Comparison of ENCODE assay signal across 8 cellular contexts in genomic region chr20:31661625-31662371, GRCh38. TPM values are rescaled to one million over a fixed set of nuclear protein-coding genes. Genes with fewer than 3 reads are reported as not detected.
DNase-seq lines count a peak whose midpoint lies in the region; ATAC-seq, FAIRE-seq and TF ChIP-seq lines count a peak whose summit lies in the region.

No MANE protein-coding gene starts in this region.

- H3K36me3 ChIP-seq in pancreas (no peaks in the 10 kb centered on the region), thyroid gland (peaks cover 8 to 19% of the 10 kb centered on the region in 2 donors)

- peak in 1 of 2 donors; percentile 66 for TF ChIP-seq POLR2A in thyroid gland (IDR thresholded peaks at IDR 0.05)

- H3K27ac Mint-ChIP-seq in activated naive CD4-positive, alpha-beta T cell treated with anti-CD3 and anti-CD28 coated beads, Interleukin-2, amount 50 U/mL, for 72 hours: peak overlapping the region; percentile 70 to 81

- H3K27me3 ChIP-seq in pancreas (no peaks in the 10 kb centered on the region), thyroid gland (no peaks in the 10 kb centered on the region)

- peak; percentile 76 for TF ChIP-seq CTCF in LNCaP clone FGC (IDR thresholded peaks at IDR 0.05; ENCODE audit: control insufficient read depth, extremely low read depth, insufficient read depth)
- peak; percentile 76 to 85 (median 82) for TF ChIP-seq CTCF in pancreas (IDR thresholded peaks at IDR 0.05)
- TF ChIP-seq CTCF in thyroid gland (IDR thresholded peaks at IDR 0.05): peak; percentile 44 to 85 (median 66)

- H3K9me3 ChIP-seq in pancreas (no peaks in the 10 kb centered on the region), thyroid gland (no peaks in the 10 kb centered on the region)

- intact Hi-C loops in Right ventricle myocardium superior (cut with DNase I): loop anchor here (2.0 kb wide), 1 partner anchor 61 kb away; the partner anchor contains the start of gene BCL2L1
- intact Hi-C loops in pancreas (cut with DNase I): loop anchor here in 1 of 3 donors (2.0 kb wide), 1 partner anchor 63 kb away; no protein-coding TSS in a partner anchor
- intact Hi-C loops in thyroid gland (cut with DNase I): loop anchor here (2.0 kb wide), 1 partner anchor 63 kb away; no protein-coding TSS in a partner anchor

- DNase-seq in DMS114 treated with DMSO at 0.1 percent for 48 hours (lab: John Stamatoyannopoulos, UW; ENCODE audit: unreplicated experiment) (peak; percentile 24), LNCaP clone FGC (ENCODE audit: low read depth) (no peak), SKM-1 (lab: John Stamatoyannopoulos, UW; ENCODE audit: unreplicated experiment) (peak; percentile 14), Right ventricle myocardium superior (peak; percentile 89), pancreas (peak; percentile 67 to 96 (median 86)), thyroid gland (peak; percentile 78 to 81)
- peak; percentile 75 to 81 for DNase-seq in activated naive CD4-positive, alpha-beta T cell treated with anti-CD3 and anti-CD28 coated beads, Interleukin-2, amount 50 U/mL, for 72 hours (ENCODE audit: low spot score in 2 of 2)

- ATAC-seq in GM21723 (IDR thresholded peaks at IDR 0.05; ENCODE audit: unreplicated experiment): peak; percentile 75
- peak; percentile 86 for ATAC-seq in activated naive CD4-positive, alpha-beta T cell treated with anti-CD3 and anti-CD28 coated beads, Interleukin-2, amount 50 U/mL, for 72 hours
- ATAC-seq in Right ventricle myocardium superior (ENCODE audit: poor library complexity): peak; percentile 81
- peak; percentile 76 to 90 (median 84) for ATAC-seq in pancreas

- H3K4me1 ChIP-seq in pancreas (peaks cover 18 to 26% (median 26%) of the 10 kb centered on the region in 3 donors), thyroid gland (peaks cover 26 to 51% of the 10 kb centered on the region in 2 donors)

- peak overlapping the region; percentile 17; the same call in 1 of the 2 replicates for H3K4me3 ChIP-seq in LNCaP clone FGC (ENCODE audit: low read depth, low read length)
- peak overlapping the region in 2 of 4 donors; percentile 22 to 32 for H3K4me3 ChIP-seq in pancreas
- no peak overlapping the region for H3K4me3 ChIP-seq in thyroid gland (replicated peaks in 1 of 3)

- H3K27ac ChIP-seq in pancreas (peak overlapping the region in 3 of 4 donors; percentile 24 to 63 (median 62)), thyroid gland (peak overlapping the region; percentile 59 to 69 (median 68))

- peaks cover 0 to 3% of the 10 kb centered on the region in 2 donors for H3K36me3 Mint-ChIP-seq in activated naive CD4-positive, alpha-beta T cell treated with anti-CD3 and anti-CD28 coated beads, Interleukin-2, amount 50 U/mL, for 72 hours

- WGBS in pancreas, 2 donors: 7 to 9% methylated on average over 24 to 31 of the region's 31 CpGs
- 16 to 17% methylated on average over 13 to 14 of the region's 31 CpGs for WGBS in thyroid gland, 2 donors

- no peak for FAIRE-seq in pancreas (lab: Jason Lieb, UNC)

- no peaks in the 10 kb centered on the region for H3K9me3 Mint-ChIP-seq in activated naive CD4-positive, alpha-beta T cell treated with anti-CD3 and anti-CD28 coated beads, Interleukin-2, amount 50 U/mL, for 72 hours

RNA-seq across cellular contexts. Expression of gene COX4I2, which starts 24.1 kb away (rescaled TPM):
- total RNA-seq in activated naive CD4-positive, alpha-beta T cell treated with anti-CD3 and anti-CD28 coated beads, Interleukin-2, amount 50 U/mL, for 72 hours: not detected
- total RNA-seq in Right ventricle myocardium superior (9.3 TPM), pancreas (under 1 TPM in 5 of 6 donors, not detected in 1; 0.28 to 0.94 (median 0.60) TPM), thyroid gland (1 to 10 TPM; 1.1 to 4.8 (median 3.4) TPM)
- 1 to 10 TPM; 3.7 to 7.8 TPM for polyA plus RNA-seq in pancreas

RNA-seq across cellular contexts. Expression of gene ID1, which starts 56.7 kb away (rescaled TPM):
- total RNA-seq in activated naive CD4-positive, alpha-beta T cell treated with anti-CD3 and anti-CD28 coated beads, Interleukin-2, amount 50 U/mL, for 72 hours: 10 to 100 TPM in 1 of 2 donors, 1 to 10 TPM in 1; 1.4 to 19.4 TPM
- total RNA-seq in Right ventricle myocardium superior: 89.5 TPM
- 10 to 100 TPM in 5 of 6 donors, 1 to 10 TPM in 1; 9.5 to 39.3 (median 17.4) TPM for total RNA-seq in pancreas
- polyA plus RNA-seq in pancreas: 10 to 100 TPM; 50.9 to 64.7 TPM
- total RNA-seq in thyroid gland: 1,000 to 10,000 TPM; 1,083 to 1,350 (median 1,205) TPM

Comparison
In these comparisons a context has a peak if more than half of its experiments do, and no peak if none do; other contexts are left out.
1. RNA of gene ID1, which starts 56.7 kb away (total RNA-seq): 1,083 to 1,350 TPM in thyroid gland; 89.5 TPM in Right ventricle myocardium superior (single experiment), 1.4 to 19.4 TPM in activated naive CD4-positive, alpha-beta T cell treated with anti-CD3 and anti-CD28 coated beads, Interleukin-2, amount 50 U/mL, for 72 hours and 9.5 to 39.3 TPM in pancreas; every median in the first group is over 10 times any median in the second.
2. Peak in every context shown above with its lines, with median percentiles within 50 percentile points of each other: ATAC-seq and CTCF ChIP-seq.